In the genomic region with DNA sequence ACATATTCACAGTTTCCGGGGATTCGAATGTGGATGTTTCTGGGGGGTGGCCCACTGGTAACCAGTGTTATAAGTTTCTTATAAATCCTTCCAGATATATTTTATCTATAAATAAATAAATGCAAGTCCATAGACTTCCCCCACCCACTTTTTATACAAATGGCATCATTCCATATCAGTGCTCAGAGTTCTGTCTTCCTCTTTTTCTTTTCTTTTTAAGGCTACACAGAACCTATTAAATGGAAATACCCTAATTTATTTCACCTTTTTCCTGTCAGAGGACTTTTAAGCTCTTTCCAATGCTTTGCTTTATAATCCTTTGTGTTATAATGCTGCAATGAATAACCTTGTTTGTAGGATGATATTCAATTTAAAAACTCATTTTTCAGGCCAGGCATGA, we compare ENCODE assay signal across 1 cellular context.
TF ChIP-seq lines count a peak whose summit lies in the region.

No MANE protein-coding gene starts in this region.

TF ChIP-seq in K562, 482 proteins besides CTCF, POLR2A, EP300 and RAD21:
- TF ChIP-seq, protein P1, sequence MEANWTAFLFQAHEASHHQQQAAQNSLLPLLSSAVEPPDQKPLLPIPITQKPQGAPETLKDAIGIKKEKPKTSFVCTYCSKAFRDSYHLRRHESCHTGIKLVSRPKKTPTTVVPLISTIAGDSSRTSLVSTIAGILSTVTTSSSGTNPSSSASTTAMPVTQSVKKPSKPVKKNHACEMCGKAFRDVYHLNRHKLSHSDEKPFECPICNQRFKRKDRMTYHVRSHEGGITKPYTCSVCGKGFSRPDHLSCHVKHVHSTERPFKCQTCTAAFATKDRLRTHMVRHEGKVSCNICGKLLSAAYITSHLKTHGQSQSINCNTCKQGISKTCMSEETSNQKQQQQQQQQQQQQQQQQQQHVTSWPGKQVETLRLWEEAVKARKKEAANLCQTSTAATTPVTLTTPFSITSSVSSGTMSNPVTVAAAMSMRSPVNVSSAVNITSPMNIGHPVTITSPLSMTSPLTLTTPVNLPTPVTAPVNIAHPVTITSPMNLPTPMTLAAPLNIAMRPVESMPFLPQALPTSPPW (CRISPR knock-in tag; IDR thresholded peaks at IDR 0.05), result 0 out of 2 replicates have a peak, but pooled peaks have one; percentile 3
- no peak for TF ChIP-seq BACH1 (tag; IDR thresholded peaks at IDR 0.05)
TF ChIP-seq in K562: peak in this region for 1.
